7 cellular contexts compared by ENCODE assay signal in genomic region chr1:25696643-25697042, GRCh38.
DNase-seq lines count a peak whose midpoint lies in the region; ATAC-seq and TF ChIP-seq lines count a peak whose summit lies in the region.
"Not testable (repeated sequence)": the region's sequence is repeated elsewhere in the genome, so short reads cannot be mapped to it uniquely, and the experiment has no call there.

No MANE protein-coding gene starts in this region.

- not testable (repeated sequence) for TF ChIP-seq CTCF in CD4-positive, alpha-beta T cell (IDR thresholded peaks at IDR 0.05); esophagus squamous epithelium (IDR thresholded peaks at IDR 0.05); left lung (IDR thresholded peaks at IDR 0.05); neural progenitor cell (IDR thresholded peaks at IDR 0.05); stomach (IDR thresholded peaks at IDR 0.05)

- TF ChIP-seq EP300 in stomach (IDR thresholded peaks at IDR 0.05): not testable (repeated sequence)

- H3K27ac Mint-ChIP-seq in CD4-positive, alpha-beta T cell: peak overlapping the region; percentile 74
- H3K27ac Mint-ChIP-seq in activated naive CD4-positive, alpha-beta T cell treated with anti-CD3 and anti-CD28 coated beads for 36 hours: peak overlapping the region; percentile 4
- peak overlapping the region; percentile 2 for H3K27ac Mint-ChIP-seq in neural progenitor cell

- POLR2A ChIA-PET in CD4-positive, alpha-beta T cell (lab: Charles Lee): interaction anchor here (1.2 to 3.4 kb wide), 3 partner anchors 77 to 88 kb away, joined by 3 to 18 read pairs (median 7); no protein-coding TSS in a partner anchor

- not testable (repeated sequence) for H3K9ac ChIP-seq in neural progenitor cell

- H4K20me1 ChIP-seq in neural progenitor cell (ENCODE audit: low read depth): not testable (repeated sequence)

- peak in 1 of 10 experiments; percentile 8 for DNase-seq in CD4-positive, alpha-beta T cell
- not testable (repeated sequence) for DNase-seq in activated naive CD4-positive, alpha-beta T cell treated with anti-CD3 and anti-CD28 coated beads for 36 hours; caudate nucleus (lab: John Stamatoyannopoulos, UW); esophagus squamous epithelium (lab: John Stamatoyannopoulos, UW); left lung; neural progenitor cell (ENCODE audit: low spot score); stomach

- not testable (repeated sequence) for TF ChIP-seq POLR2A in esophagus squamous epithelium (IDR thresholded peaks at IDR 0.05); stomach (IDR thresholded peaks at IDR 0.05)

- peaks cover 22% of the 10 kb centered on the region for H3K36me3 Mint-ChIP-seq in CD4-positive, alpha-beta T cell (ENCODE audit: low read depth)
- not testable (repeated sequence) for H3K36me3 Mint-ChIP-seq in activated naive CD4-positive, alpha-beta T cell treated with anti-CD3 and anti-CD28 coated beads for 36 hours (ENCODE audit: low read depth); neural progenitor cell

- H3K36me3 ChIP-seq in esophagus squamous epithelium, left lung, neural progenitor cell, stomach: not testable (repeated sequence)

- H3K79me2 ChIP-seq in neural progenitor cell (ENCODE audit: low read depth): not testable (repeated sequence)

- not testable (repeated sequence) for H3K27me3 Mint-ChIP-seq in CD4-positive, alpha-beta T cell; activated naive CD4-positive, alpha-beta T cell treated with anti-CD3 and anti-CD28 coated beads for 36 hours (ENCODE audit: low read depth); neural progenitor cell (ENCODE audit: insufficient read depth, low read depth)

- not testable (repeated sequence) for H2AFZ ChIP-seq in neural progenitor cell (replicated peaks)

- not testable (repeated sequence) for H3K27ac ChIP-seq in CD4-positive, alpha-beta T cell (ENCODE audit: low read depth, low read length); neural progenitor cell
- H3K27ac ChIP-seq in caudate nucleus (ENCODE audit: low read depth, low read length) (peak overlapping the region; percentile 65), esophagus squamous epithelium (peak overlapping the region; percentile 63 to 94 (median 86)), left lung (peak overlapping the region; percentile 45 to 82), stomach (peak overlapping the region in 4 of 5 donors; percentile 81 to 90 (median 88))

- not testable (repeated sequence) for H3K4me3 ChIP-seq in esophagus squamous epithelium, left lung, neural progenitor cell, stomach

- peaks cover 25 to 91% (median 76%) of the 10 kb centered on the region in 3 donors for H3K4me1 ChIP-seq in esophagus squamous epithelium
- peaks cover 17 to 18% of the 10 kb centered on the region in 2 donors for H3K4me1 ChIP-seq in left lung
- peaks cover 42% of the 10 kb centered on the region for H3K4me1 ChIP-seq in neural progenitor cell
- H3K4me1 ChIP-seq in stomach: peaks cover 9 to 84% (median 55%) of the 10 kb centered on the region in 4 donors

- intact Hi-C loops in CD4-positive, alpha-beta T cell (cut with DNase I, micrococcal nuclease): loop anchor here (5.0 kb wide), 3 partner anchors 74 to 1756 kb away; no protein-coding TSS in a partner anchor
- intact Hi-C loops in activated naive CD4-positive, alpha-beta T cell treated with anti-CD3 and anti-CD28 coated beads for 36 hours (cut with micrococcal nuclease): loop anchor here (2.0 to 5.0 kb wide), 3 partner anchors 78 to 101 kb away; no protein-coding TSS in a partner anchor
- intact Hi-C loops in esophagus squamous epithelium (cut with DNase I); left lung (cut with DNase I); stomach (cut with DNase I; ENCODE audit: low total_unique reads): not testable (repeated sequence)

- peaks cover 72% of the 10 kb centered on the region for H3K4me1 Mint-ChIP-seq in CD4-positive, alpha-beta T cell (ENCODE audit: low read depth)
- peaks cover 47% of the 10 kb centered on the region for H3K4me1 Mint-ChIP-seq in activated naive CD4-positive, alpha-beta T cell treated with anti-CD3 and anti-CD28 coated beads for 36 hours (ENCODE audit: low read depth)
- peaks cover 66% of the 10 kb centered on the region for H3K4me1 Mint-ChIP-seq in neural progenitor cell

- H3K4me3 Mint-ChIP-seq in CD4-positive, alpha-beta T cell; activated naive CD4-positive, alpha-beta T cell treated with anti-CD3 and anti-CD28 coated beads for 36 hours; neural progenitor cell: not testable (repeated sequence)

- ATAC-seq in CD4-positive, alpha-beta T cell (ENCODE audit: poor library complexity); left lung: not testable (repeated sequence)

- WGBS in esophagus squamous epithelium, 2 donors: 62 to 77% methylated on average over 4 of the region's 4 CpGs
- 92 to 97% (median 95%) methylated on average over 4 of the region's 4 CpGs for WGBS in stomach, 5 donors

- H3K9me3 ChIP-seq in CD4-positive, alpha-beta T cell (ENCODE audit: control insufficient read depth, low read length); esophagus squamous epithelium; left lung; neural progenitor cell (ENCODE audit: low read depth); stomach: not testable (repeated sequence)

- H3F3A ChIP-seq in neural progenitor cell (ENCODE audit: low read depth): peaks cover 32% of the 10 kb centered on the region

- H3K9me3 Mint-ChIP-seq in CD4-positive, alpha-beta T cell; activated naive CD4-positive, alpha-beta T cell treated with anti-CD3 and anti-CD28 coated beads for 36 hours; neural progenitor cell: not testable (repeated sequence)

- not testable (repeated sequence) for H3K27me3 ChIP-seq in CD4-positive, alpha-beta T cell (ENCODE audit: control insufficient read depth, insufficient read depth, low read length); esophagus squamous epithelium; left lung; neural progenitor cell; stomach

- H3K4me2 ChIP-seq in neural progenitor cell: not testable (repeated sequence)

- CTCF ChIA-PET in CD4-positive, alpha-beta T cell (lab: Charles Lee): not testable (repeated sequence)
- CTCF ChIA-PET in activated naive CD4-positive, alpha-beta T cell treated with anti-CD3 and anti-CD28 coated beads for 36 hours (lab: Charles Lee): interaction anchor here (0.6 to 3.5 kb wide), 3 partner anchors 73 to 88 kb away, joined by 3 to 20 read pairs (median 4); no protein-coding TSS in a partner anchor

Comparison
In these comparisons a context has a peak if more than half of its experiments do, and no peak if none do; other contexts are left out.
1. H3K27ac Mint-ChIP-seq: peak in every context shown above with its lines; median percentile 74 in CD4-positive, alpha-beta T cell; 4 in activated naive CD4-positive, alpha-beta T cell treated with anti-CD3 and anti-CD28 coated beads for 36 hours; 2 in neural progenitor cell.